ENCODE assay signal across 11 cellular contexts in the genomic region with DNA sequence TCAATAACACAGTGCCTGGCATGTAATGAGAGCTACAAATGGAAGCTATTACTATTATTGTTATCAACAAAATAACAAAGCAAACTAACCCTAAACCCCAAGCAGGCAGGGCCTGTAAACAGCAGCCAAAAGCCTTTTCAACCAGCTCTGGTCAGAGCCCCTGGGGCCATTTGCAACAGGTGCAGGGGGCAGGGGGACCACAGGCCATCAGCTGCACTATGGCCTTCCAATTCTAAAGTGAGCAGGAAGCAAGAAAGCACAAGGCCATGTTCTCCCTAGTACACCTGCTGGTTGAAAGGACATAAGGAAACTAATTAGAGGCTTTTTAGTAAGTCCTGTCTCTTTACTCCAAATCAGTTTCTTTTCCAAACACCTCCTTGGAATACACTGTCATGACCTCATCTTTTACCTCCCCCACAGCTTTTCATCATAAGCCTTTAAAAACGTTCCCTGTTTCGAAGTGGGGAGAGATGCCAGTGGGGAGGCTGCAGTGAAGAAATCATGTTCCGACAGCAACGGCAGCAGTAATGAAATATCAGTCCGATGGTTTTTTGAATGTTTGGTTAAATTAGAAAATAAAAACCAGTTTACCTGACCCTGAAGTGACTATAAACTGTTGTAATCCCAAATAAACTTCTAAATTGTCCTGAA.
"Had no signal": no experiment of that assay in that cellular context is flagged by ENCODE, and none has a peak within 500 bp of the region (broad histone marks: within the 10 kb centered on the region; RNA-seq: fewer than 3 reads in every experiment).

No MANE protein-coding gene starts in this region.

- H3K4me3 ChIP-seq: lower lobe of right lung had no signal

- H3K27ac ChIP-seq: brain microvascular endothelial cell, epithelial cell of prostate had no signal

- H3K27ac Mint-ChIP-seq: activated T-helper 1 cell treated with anti-CD3 and anti-CD28 coated beads, Interleukin-12 subunit alpha, Interleukin-12 subunit beta, Interleukin-2, Interleukin-4 antibody, amounts not matched to agents 30 ng/mL and 10 ng/mL and 1 ng/mL, durations not matched to agents 14 hours and 24 hours and 36 hours; endodermal cell; stimulated activated memory B cell treated with anti-CD40 and anti-IgM and Interleukin-4, amounts not matched to agents 10 μg/mL and 1 μg/mL and 100 μg/mL, for 72 hours; T-helper 1 cell treated with Interleukin-12 subunit alpha and Interleukin-12 subunit beta and Interleukin-4 antibody, amounts not matched to agents 30 μg/mL and 1 μg/mL, for 36 hours had no signal

- H3K9me3 ChIP-seq: lower lobe of right lung had no signal

- H3K4me1 ChIP-seq: lower lobe of right lung had no signal

- H3K9me3 Mint-ChIP-seq: activated naive CD8-positive, alpha-beta T cell treated with anti-CD3 and anti-CD28 coated beads for 36 hours; activated T-helper 1 cell treated with anti-CD3 and anti-CD28 coated beads, Interleukin-12 subunit alpha, Interleukin-12 subunit beta, Interleukin-2, Interleukin-4 antibody, amounts not matched to agents 30 ng/mL and 10 ng/mL and 1 ng/mL, durations not matched to agents 14 hours and 24 hours and 36 hours; endodermal cell; nephron progenitor cell; stimulated activated memory B cell treated with anti-CD40 and anti-IgM and Interleukin-4, amounts not matched to agents 10 μg/mL and 1 μg/mL and 100 μg/mL, for 72 hours; T-helper 1 cell treated with Interleukin-12 subunit alpha and Interleukin-12 subunit beta and Interleukin-4 antibody, amounts not matched to agents 30 μg/mL and 1 μg/mL, for 36 hours had no signal

- H3K27me3 Mint-ChIP-seq: activated naive CD8-positive, alpha-beta T cell treated with anti-CD3 and anti-CD28 coated beads for 36 hours; stimulated activated memory B cell treated with anti-CD40 and anti-IgM and Interleukin-4, amounts not matched to agents 10 μg/mL and 1 μg/mL and 100 μg/mL, for 72 hours had no signal

- H3K27me3 ChIP-seq: brain microvascular endothelial cell had no signal

- DNase-seq: activated naive CD8-positive, alpha-beta T cell treated with anti-CD3 and anti-CD28 coated beads for 36 hours; brain microvascular endothelial cell; central memory CD4-positive, alpha-beta T cell; endodermal cell; lower lobe of right lung; nephron progenitor cell; stimulated activated CD4-positive, alpha-beta T cell treated with anti-CD3 and anti-CD28 coated beads, Interleukin-4, amount 100 ng/mL, for 4 hours had no signal

- H3K4me3 Mint-ChIP-seq: activated naive CD8-positive, alpha-beta T cell treated with anti-CD3 and anti-CD28 coated beads for 36 hours; activated T-helper 1 cell treated with anti-CD3 and anti-CD28 coated beads, Interleukin-12 subunit alpha, Interleukin-12 subunit beta, Interleukin-2, Interleukin-4 antibody, amounts not matched to agents 30 ng/mL and 10 ng/mL and 1 ng/mL, durations not matched to agents 14 hours and 24 hours and 36 hours; endodermal cell; nephron progenitor cell; stimulated activated memory B cell treated with anti-CD40 and anti-IgM and Interleukin-4, amounts not matched to agents 10 μg/mL and 1 μg/mL and 100 μg/mL, for 72 hours; T-helper 1 cell treated with Interleukin-12 subunit alpha and Interleukin-12 subunit beta and Interleukin-4 antibody, amounts not matched to agents 30 μg/mL and 1 μg/mL, for 36 hours had no signal
